Comparison of ENCODE assay signal across 4 cellular contexts in the genomic region with DNA sequence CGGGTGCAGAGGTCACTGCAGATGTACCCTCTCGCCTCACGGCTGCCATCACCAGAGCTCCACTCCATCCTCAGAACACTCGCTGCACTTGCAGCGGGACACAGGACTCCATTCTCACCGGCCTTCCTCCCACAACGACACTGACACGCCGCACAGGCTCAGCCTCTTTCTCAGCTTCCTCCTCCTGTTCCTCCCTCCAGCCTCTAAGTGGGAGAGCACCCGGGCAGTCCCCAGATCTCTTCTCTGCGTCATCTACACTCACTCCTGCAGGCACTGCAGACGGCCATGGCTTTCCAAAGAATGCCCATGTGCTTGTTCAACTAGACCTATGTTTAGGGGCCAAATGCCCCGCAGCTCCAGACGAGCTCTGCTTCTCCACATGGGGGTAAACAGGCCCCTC. TPM values are rescaled to one million over a fixed set of nuclear protein-coding genes. Genes with fewer than 3 reads are reported as not detected.
DNase-seq lines count a peak whose midpoint lies in the region; ATAC-seq, FAIRE-seq and TF ChIP-seq lines count a peak whose summit lies in the region.

No MANE protein-coding gene starts in this region.

- DNase-seq in endothelial cell of umbilical vein (ENCODE audit: low read depth, low spot score), result no peak
- DNase-seq in NCI-H1694 treated with DMSO at 0.1 percent for 48 hours (lab: John Stamatoyannopoulos, UW), result no peak

- H3K4me3 Mint-ChIP-seq in IgD-negative memory B cell, result peak overlapping the region in 1 of 4 donors; percentile 18

- CTCF ChIA-PET in endothelial cell of umbilical vein (lab: Charles Lee), result interaction anchor here (0.6 to 5.8 kb wide), 9 partner anchors 10 to 117 kb away, joined by 3 to 74 read pairs (median 6); a partner anchor contains a TSS

- intact Hi-C loops in endothelial cell of umbilical vein (cut with micrococcal nuclease), result no loop called here

- peak overlapping the region in 2 of 3 donors; percentile 67 to 69 for H3K27ac Mint-ChIP-seq in IgD-negative memory B cell

- H3K9me3 Mint-ChIP-seq in IgD-negative memory B cell, result no peaks in the 10 kb centered on the region

- H3K9me3 ChIP-seq in endothelial cell of umbilical vein (replicated peaks; ENCODE audit: control insufficient read depth, insufficient read depth, low read length), result no peaks in the 10 kb centered on the region

- POLR2A ChIA-PET in endothelial cell of umbilical vein (lab: Charles Lee), result interaction anchor here (1.0 to 1.1 kb wide), 2 partner anchors 15 to 48 kb away, joined by 3 to 5 read pairs; a partner anchor contains a TSS

- peaks cover 62% of the 10 kb centered on the region for H3K4me1 ChIP-seq in endothelial cell of umbilical vein (ENCODE audit: control insufficient read depth, extremely low read depth, insufficient read depth, low read length)

- no peak overlapping the region for H3K4me3 ChIP-seq in endothelial cell of umbilical vein (replicated peaks in 1 of 3; ENCODE audit: insufficient read depth in 1 of 3, low read depth in 1 of 3, low read length in 3 of 3)

- dilution Hi-C loops in endothelial cell of umbilical vein (cut with MboI; ENCODE audit: extremely low pct_ligation_motif_present, low sequenced_read_pairs), result no loop called here

- H2AFZ ChIP-seq in endothelial cell of umbilical vein (ENCODE audit: low read depth, low read length), result no peak overlapping the region

- no peak for ATAC-seq in GM18520 (IDR thresholded peaks at IDR 0.05; ENCODE audit: unreplicated experiment)

- H3K27me3 Mint-ChIP-seq in IgD-negative memory B cell, result no peaks in the 10 kb centered on the region

- peaks cover 11 to 17% (median 11%) of the 10 kb centered on the region in 3 donors for H3K4me1 Mint-ChIP-seq in IgD-negative memory B cell

- TF ChIP-seq POLR2A in endothelial cell of umbilical vein (IDR thresholded peaks at IDR 0.05; ENCODE audit: low read depth, low read length), result no peak

- peak overlapping the region; percentile 53 for H3K4me2 ChIP-seq in endothelial cell of umbilical vein (ENCODE audit: insufficient read depth, low read length)

- FAIRE-seq in endothelial cell of umbilical vein (lab: Jason Lieb, UNC), result no peak

- peaks cover 12 to 38% of the 10 kb centered on the region in 2 experiments for H3K36me3 ChIP-seq in endothelial cell of umbilical vein (ENCODE audit: control insufficient read depth in 2 of 2, extremely low read depth in 1 of 2, insufficient read depth in 2 of 2, low read length in 2 of 2)

- TF ChIP-seq CTCF in endothelial cell of umbilical vein (IDR thresholded peaks at IDR 0.05; ENCODE audit: extremely low read depth in 1 of 2, insufficient read depth in 1 of 2, low read depth in 1 of 2, low read length in 2 of 2), result no peak

- H4K20me1 ChIP-seq in endothelial cell of umbilical vein (replicated peaks; ENCODE audit: control insufficient read depth, extremely low read depth, insufficient read depth, low read length), result no peaks in the 10 kb centered on the region

- peaks cover 38% of the 10 kb centered on the region for H3K79me2 ChIP-seq in endothelial cell of umbilical vein (ENCODE audit: control insufficient read depth, insufficient read depth, low read length)

- peak overlapping the region; percentile 41 for H3K27ac ChIP-seq in endothelial cell of umbilical vein (ENCODE audit: insufficient read depth, low read depth, low read length)

- peaks cover 5% of the 10 kb centered on the region for H3K36me3 Mint-ChIP-seq in IgD-negative memory B cell

- H3K9me1 ChIP-seq in endothelial cell of umbilical vein (replicated peaks; ENCODE audit: control insufficient read depth, extremely low read depth, insufficient read depth, low read length), result no peaks in the 10 kb centered on the region

- H3K9ac ChIP-seq in endothelial cell of umbilical vein (replicated peaks; ENCODE audit: extremely low read depth, insufficient read depth, low read length), result no peak overlapping the region

- no TSS peak for BruUV-seq in endothelial cell of umbilical vein (replicated peaks; lab: Mats Ljungman, UMichigan)

- H3K27me3 ChIP-seq in endothelial cell of umbilical vein (ENCODE audit: control insufficient read depth in 2 of 2, insufficient read depth in 2 of 2, low read length in 2 of 2), result no peaks in the 10 kb centered on the region

TF ChIP-seq in endothelial cell of umbilical vein, 7 proteins besides CTCF, POLR2A, EP300 and RAD21:
- TF ChIP-seq EZH2 (IDR thresholded peaks at IDR 0.05; ENCODE audit: borderline replicate concordance, low read depth, low read length, severe bottlenecking) (no peak), FOS (IDR thresholded peaks at IDR 0.05; ENCODE audit: borderline replicate concordance, insufficient read depth, low read length) (no peak), JUN (IDR thresholded peaks at IDR 0.05; ENCODE audit: borderline replicate concordance, insufficient read depth, insufficient read length, low read depth) (no peak), GATA2 (IDR thresholded peaks at IDR 0.05; ENCODE audit: insufficient read depth, insufficient read length, low read depth, low read length) (no peak), POLR2AphosphoS5 (IDR thresholded peaks at IDR 0.05; ENCODE audit: insufficient read depth, low read depth, low read length) (no peak), MYC (IDR thresholded peaks at IDR 0.05; ENCODE audit: low read depth, low read length) (no peak)
- TF ChIP-seq, protein P1, sequence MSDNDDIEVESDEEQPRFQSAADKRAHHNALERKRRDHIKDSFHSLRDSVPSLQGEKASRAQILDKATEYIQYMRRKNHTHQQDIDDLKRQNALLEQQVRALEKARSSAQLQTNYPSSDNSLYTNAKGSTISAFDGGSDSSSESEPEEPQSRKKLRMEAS (IDR thresholded peaks at IDR 0.05; ENCODE audit: insufficient read depth, insufficient read length), result no peak
TF ChIP-seq in endothelial cell of umbilical vein: peak in this region for 0.

RNA-seq across cellular contexts. Expression of a gene that starts 14.3 kb away (rescaled TPM):
- polyA plus RNA-seq in IgD-negative memory B cell, result 5.9 TPM
- 28.6 and 32.8 TPM in 2 replicates for total RNA-seq in endothelial cell of umbilical vein
- polyA plus RNA-seq in endothelial cell of umbilical vein, result 31.5 and 33.5 TPM in 2 replicates
- 14.6 and 23.7 TPM in 2 replicates for polyA plus RNA-seq in endothelial cell of umbilical vein (2011; cell fraction: cytosol; rRNA removed)
- polyA plus RNA-seq in endothelial cell of umbilical vein (2011; cell fraction: nucleus; rRNA removed), result 49.9 and 63.7 TPM in 2 replicates
- 23.5 and 24.5 TPM in 2 replicates for polyA plus RNA-seq in endothelial cell of umbilical vein (2012)
- 15.9 and 23.2 TPM in 2 replicates for polyA minus RNA-seq in endothelial cell of umbilical vein
- polyA minus RNA-seq in endothelial cell of umbilical vein (2011; cell fraction: cytosol; rRNA and poly(A)+ RNA removed), result 3.3 TPM
- polyA minus RNA-seq in endothelial cell of umbilical vein (2011; cell fraction: nucleus; rRNA and poly(A)+ RNA removed), result 14.5 and 18.0 TPM in 2 replicates

RNA-seq across cellular contexts. Expression of a gene that starts 14.7 kb away (rescaled TPM):
- polyA plus RNA-seq in IgD-negative memory B cell, result 33.3 TPM
- 108 and 116 TPM in 2 replicates for total RNA-seq in endothelial cell of umbilical vein
- 144 and 179 TPM in 2 replicates for polyA plus RNA-seq in endothelial cell of umbilical vein
- 87.1 and 114 TPM in 2 replicates for polyA plus RNA-seq in endothelial cell of umbilical vein (2011; cell fraction: cytosol; rRNA removed)
- 179 and 227 TPM in 2 replicates for polyA plus RNA-seq in endothelial cell of umbilical vein (2011; cell fraction: nucleus; rRNA removed)
- 54.6 and 71.2 TPM in 2 replicates for polyA plus RNA-seq in endothelial cell of umbilical vein (2012)
- polyA minus RNA-seq in endothelial cell of umbilical vein, result 86.7 and 114 TPM in 2 replicates
- 31.5 TPM for polyA minus RNA-seq in endothelial cell of umbilical vein (2011; cell fraction: cytosol; rRNA and poly(A)+ RNA removed)
- 65.9 and 118 TPM in 2 replicates for polyA minus RNA-seq in endothelial cell of umbilical vein (2011; cell fraction: nucleus; rRNA and poly(A)+ RNA removed)

RNA-seq across cellular contexts. Expression of a gene that starts 14.7 kb away (rescaled TPM):
- polyA plus RNA-seq in IgD-negative memory B cell, result 143 TPM
- 94.9 and 101 TPM in 2 replicates for total RNA-seq in endothelial cell of umbilical vein
- polyA plus RNA-seq in endothelial cell of umbilical vein, result 40.4 and 42.4 TPM in 2 replicates
- 34.8 and 36.2 TPM in 2 replicates for polyA plus RNA-seq in endothelial cell of umbilical vein (2011; cell fraction: cytosol; rRNA removed)
- 69.1 and 74.5 TPM in 2 replicates for polyA plus RNA-seq in endothelial cell of umbilical vein (2011; cell fraction: nucleus; rRNA removed)
- 45.1 and 54.6 TPM in 2 replicates for polyA plus RNA-seq in endothelial cell of umbilical vein (2012)
- 43.7 and 55.6 TPM in 2 replicates for polyA minus RNA-seq in endothelial cell of umbilical vein
- polyA minus RNA-seq in endothelial cell of umbilical vein (2011; cell fraction: cytosol; rRNA and poly(A)+ RNA removed), result 10.0 TPM
- polyA minus RNA-seq in endothelial cell of umbilical vein (2011; cell fraction: nucleus; rRNA and poly(A)+ RNA removed), result 22.5 and 33.7 TPM in 2 replicates

RNA-seq across cellular contexts. Expression of a gene that starts 56.8 kb away (rescaled TPM):
- polyA plus RNA-seq in IgD-negative memory B cell, result 38.2 TPM
- total RNA-seq in endothelial cell of umbilical vein, result 105 and 114 TPM in 2 replicates
- 114 TPM in 2 replicates for polyA plus RNA-seq in endothelial cell of umbilical vein
- 73.3 and 75.0 TPM in 2 replicates for polyA plus RNA-seq in endothelial cell of umbilical vein (2011; cell fraction: cytosol; rRNA removed)
- 43.7 and 51.1 TPM in 2 replicates for polyA plus RNA-seq in endothelial cell of umbilical vein (2011; cell fraction: nucleus; rRNA removed)
- polyA plus RNA-seq in endothelial cell of umbilical vein (2012), result 86.6 and 87.7 TPM in 2 replicates
- 127 and 137 TPM in 2 replicates for polyA minus RNA-seq in endothelial cell of umbilical vein
- 98.2 TPM for polyA minus RNA-seq in endothelial cell of umbilical vein (2011; cell fraction: cytosol; rRNA and poly(A)+ RNA removed)
- polyA minus RNA-seq in endothelial cell of umbilical vein (2011; cell fraction: nucleus; rRNA and poly(A)+ RNA removed), result 22.9 and 25.6 TPM in 2 replicates
